Comparison of ENCODE assay signal across 10 cellular contexts in genomic region chr14:37864861-37865718, GRCh38.
DNase-seq lines count a peak whose midpoint lies in the region; ATAC-seq and TF ChIP-seq lines count a peak whose summit lies in the region.
"Had no signal": no experiment of that assay in that cellular context is flagged by ENCODE, and none has a peak within 500 bp of the region (broad histone marks: within the 10 kb centered on the region; RNA-seq: fewer than 3 reads in every experiment).

No MANE protein-coding gene starts in this region.

- H3K4me3 ChIP-seq in dorsolateral prefrontal cortex, result no peak overlapping the region

- TF ChIP-seq CTCF in C4-2B (conservative IDR thresholded peaks at IDR 0.05) (no peak), dorsolateral prefrontal cortex (IDR thresholded peaks at IDR 0.05 in 54 of 56, conservative IDR thresholded peaks at IDR 0.05 in 2 of 56; ENCODE audit: low read depth in 1 of 56, partially characterized antibody in 56 of 56) (no peak)

- ATAC-seq in GM21447 (IDR thresholded peaks at IDR 0.05; ENCODE audit: unreplicated experiment), result no peak
- no peak for ATAC-seq in activated CD4-positive, CD25-positive, alpha-beta regulatory T cell treated with anti-CD3 and anti-CD28 coated beads, Interleukin-2, amount 50 U/mL, for 24 hours

- intact Hi-C loops in dorsolateral prefrontal cortex (cut with DNase I), result no loop called here

- no peaks in the 10 kb centered on the region for H3K27me3 ChIP-seq in dorsolateral prefrontal cortex

- H3K27ac ChIP-seq in C4-2B, result peak overlapping the region; percentile 50
- peak overlapping the region in 40 of 59 donors; percentile 1 to 82 (median 54) for H3K27ac ChIP-seq in dorsolateral prefrontal cortex

- peak; percentile 8 for DNase-seq in HuH-7 (ENCODE audit: low spot score)
- peak in 8 of 10 donors; percentile 28 to 79 (median 65) for DNase-seq in dorsolateral prefrontal cortex
- peak; percentile 61 for DNase-seq in occipital lobe (lab: John Stamatoyannopoulos, UW)
- no peak for DNase-seq in NAMALWA (ENCODE audit: low spot score)
- DNase-seq in NCI-H1048 (lab: John Stamatoyannopoulos, UW), result no peak
- DNase-seq: T-helper 1 cell, trophoblast cell had no signal

Comparison
In these comparisons a context has a peak if more than half of its experiments do, and no peak if none do; other contexts are left out.
1. DNase-seq: peak in HuH-7 (single experiment), dorsolateral prefrontal cortex (8 of 10) and occipital lobe (single experiment); none in NAMALWA (single experiment) and NCI-H1048 (single experiment).